14 cellular contexts compared by ENCODE assay signal in genomic region chr7:79806161-79806734, GRCh38.
A peak's percentile ranks its signal among the peaks of the same experiment; 100 is the strongest.
DNase-seq lines count a peak whose midpoint lies in the region; ATAC-seq, FAIRE-seq and TF ChIP-seq lines count a peak whose summit lies in the region.
"Had no signal": no experiment of that assay in that cellular context is flagged by ENCODE, and none has a peak within 500 bp of the region (broad histone marks: within the 10 kb centered on the region; RNA-seq: fewer than 3 reads in every experiment).

No MANE protein-coding gene starts in this region.

- H3K4me3 ChIP-seq in BE2C (ENCODE audit: low read depth, low read length), result no peak overlapping the region
- H3K4me3 ChIP-seq in adipocyte (ENCODE audit: low read length), result no peak overlapping the region
- H3K4me3 ChIP-seq in keratinocyte (ENCODE audit: control insufficient read depth in 2 of 3, extremely low read depth in 1 of 3, insufficient read depth in 2 of 3, low read depth in 1 of 3, low read length in 3 of 3), result no peak overlapping the region
- H3K4me3 ChIP-seq in esophagus muscularis mucosa, result no peak overlapping the region
- H3K4me3 ChIP-seq: tibial artery had no signal

- no peak for ATAC-seq in GM21381 (IDR thresholded peaks at IDR 0.05; ENCODE audit: unreplicated experiment)
- ATAC-seq: activated T-cell treated with anti-CD3 and anti-CD28 coated beads, Interleukin-2, amount 50 U/mL, for 72 hours; T-cell had no signal

- H3K9me1 ChIP-seq in keratinocyte (ENCODE audit: control insufficient read depth, extremely low read depth, insufficient read depth, low read length), result no peaks in the 10 kb centered on the region

- no peak for TF ChIP-seq POLR2A in esophagus muscularis mucosa (IDR thresholded peaks at IDR 0.05; ENCODE audit: low read depth)

- H3K27me3 ChIP-seq in BE2C (no peaks in the 10 kb centered on the region), adipocyte (replicated peaks; ENCODE audit: control insufficient read depth, insufficient read depth, low read length) (no peaks in the 10 kb centered on the region), keratinocyte (ENCODE audit: control insufficient read depth, extremely low read depth, insufficient read depth, low read length) (no peaks in the 10 kb centered on the region), esophagus muscularis mucosa (no peaks in the 10 kb centered on the region)
- H3K27me3 ChIP-seq: tibial artery had no signal

- H3K79me2 ChIP-seq in keratinocyte (ENCODE audit: control insufficient read depth, insufficient read depth, low read length), result no peaks in the 10 kb centered on the region

- peak; percentile 60 for TF ChIP-seq CTCF in BE2C (IDR thresholded peaks at IDR 0.05; ENCODE audit: low read depth, low read length)
- TF ChIP-seq CTCF in keratinocyte (optimal IDR thresholded peaks at IDR 0.05 in 1 of 3, IDR thresholded peaks at IDR 0.05 in 1 of 3, conservative IDR thresholded peaks at IDR 0.05 in 1 of 3; ENCODE audit: extremely low read depth in 1 of 3, insufficient read depth in 2 of 3, low read length in 3 of 3), result peak in 2 of 3 experiments; percentile 21 to 26
- no peak for TF ChIP-seq CTCF in esophagus muscularis mucosa (IDR thresholded peaks at IDR 0.05)

- H3K9ac ChIP-seq in adipocyte (ENCODE audit: low read length) (no peak overlapping the region), keratinocyte (ENCODE audit: control insufficient read depth, extremely low read depth, insufficient read depth, low read length) (no peak overlapping the region)

- no peak for FAIRE-seq in keratinocyte (lab: Jason Lieb, UNC)

- DNase-seq in BE2C, result no peak
- peak; percentile 1 for DNase-seq in HPDE6-E6E7 (ENCODE audit: extremely low spot score)
- peak; percentile 74 for DNase-seq in adipocyte (ENCODE audit: low read depth)
- no peak for DNase-seq in keratinocyte (ENCODE audit: low read depth, low spot score)
- no peak for DNase-seq in stimulated activated CD4-positive, alpha-beta T cell treated with anti-CD3 and anti-CD28 coated beads, Interleukin-2, amount 100 ng/mL, for 24 hours
- DNase-seq in esophagus muscularis mucosa (ENCODE audit: extremely low spot score), result no peak
- DNase-seq in NCI-H1436 treated with DMSO at 0.1 percent for 48 hours (lab: John Stamatoyannopoulos, UW), result no peak
- DNase-seq: activated T-cell treated with anti-CD3 and anti-CD28 coated beads, Interleukin-2, amount 50 U/mL, for 72 hours; NCI-H2029; stimulated activated CD4-positive, alpha-beta T cell treated with anti-CD3 and anti-CD28 coated beads, Interleukin-2, amount 100 ng/mL, for 48 hours; T-cell; tibial artery had no signal

- intact Hi-C loops in esophagus muscularis mucosa (cut with DNase I), result no loop called here

- H3K27ac ChIP-seq in keratinocyte (ENCODE audit: control insufficient read depth, insufficient read depth, low read length) (no peak overlapping the region), esophagus muscularis mucosa (replicated peaks in 1 of 4) (no peak overlapping the region)
- H3K27ac ChIP-seq: epithelial cell of prostate, tibial artery had no signal

- no peak overlapping the region for H3K4me2 ChIP-seq in keratinocyte (ENCODE audit: control insufficient read depth, extremely low read depth, insufficient read depth, low read depth, low read length)

- dilution Hi-C loops in keratinocyte (cut with MboI; ENCODE audit: extremely low pct_ligation_motif_present, low sequenced_read_pairs), result no loop called here

- H3K36me3 ChIP-seq in BE2C, result no peaks in the 10 kb centered on the region
- H3K36me3 ChIP-seq in adipocyte (ENCODE audit: control insufficient read depth, insufficient read depth, low read length, severe bottlenecking), result no peaks in the 10 kb centered on the region
- no peaks in the 10 kb centered on the region for H3K36me3 ChIP-seq in keratinocyte (ENCODE audit: control insufficient read depth in 2 of 2, extremely low read depth in 1 of 2, insufficient read depth in 2 of 2, low read length in 2 of 2)
- no peaks in the 10 kb centered on the region for H3K36me3 ChIP-seq in esophagus muscularis mucosa
- H3K36me3 ChIP-seq: tibial artery had no signal

- H3K4me1 ChIP-seq in BE2C (no peaks in the 10 kb centered on the region), adipocyte (ENCODE audit: control insufficient read depth, insufficient read depth, low read length) (peaks cover 5% of the 10 kb centered on the region), keratinocyte (ENCODE audit: control insufficient read depth, extremely low read depth, insufficient read depth, low read length) (no peaks in the 10 kb centered on the region), esophagus muscularis mucosa (no peaks in the 10 kb centered on the region)
- H3K4me1 ChIP-seq: tibial artery had no signal

- H2AFZ ChIP-seq in keratinocyte (ENCODE audit: control insufficient read depth, low read length), result no peak overlapping the region

- H3K9me3 ChIP-seq in BE2C (no peaks in the 10 kb centered on the region), adipocyte (ENCODE audit: control insufficient read depth, low read length) (no peaks in the 10 kb centered on the region), keratinocyte (ENCODE audit: control insufficient read depth, low read depth, low read length) (no peaks in the 10 kb centered on the region), esophagus muscularis mucosa (no peaks in the 10 kb centered on the region)
- H3K9me3 ChIP-seq: tibial artery had no signal

- WGBS in esophagus muscularis mucosa, result 53% methylated on average over 6 of the region's 6 CpGs

- TF ChIP-seq EP300 in esophagus muscularis mucosa (IDR thresholded peaks at IDR 0.05), result no peak

- H4K20me1 ChIP-seq in keratinocyte (ENCODE audit: control insufficient read depth, extremely low read depth, insufficient read depth, low read length), result no peaks in the 10 kb centered on the region

Comparison
In these comparisons a context has a peak if more than half of its experiments do, and no peak if none do; other contexts are left out.
1. DNase-seq: peak in HPDE6-E6E7 (single experiment) and adipocyte (single experiment); none in BE2C (single experiment), keratinocyte (single experiment), stimulated activated CD4-positive, alpha-beta T cell treated with anti-CD3 and anti-CD28 coated beads, Interleukin-2, amount 100 ng/mL, for 24 hours (0 of 2), esophagus muscularis mucosa (single experiment) and NCI-H1436 treated with DMSO at 0.1 percent for 48 hours (single experiment).
2. CTCF ChIP-seq: peak in BE2C (single experiment) and keratinocyte (2 of 3); none in esophagus muscularis mucosa (0 of 3).